Comparison of ENCODE assay signal across 9 cellular contexts in the genomic region with DNA sequence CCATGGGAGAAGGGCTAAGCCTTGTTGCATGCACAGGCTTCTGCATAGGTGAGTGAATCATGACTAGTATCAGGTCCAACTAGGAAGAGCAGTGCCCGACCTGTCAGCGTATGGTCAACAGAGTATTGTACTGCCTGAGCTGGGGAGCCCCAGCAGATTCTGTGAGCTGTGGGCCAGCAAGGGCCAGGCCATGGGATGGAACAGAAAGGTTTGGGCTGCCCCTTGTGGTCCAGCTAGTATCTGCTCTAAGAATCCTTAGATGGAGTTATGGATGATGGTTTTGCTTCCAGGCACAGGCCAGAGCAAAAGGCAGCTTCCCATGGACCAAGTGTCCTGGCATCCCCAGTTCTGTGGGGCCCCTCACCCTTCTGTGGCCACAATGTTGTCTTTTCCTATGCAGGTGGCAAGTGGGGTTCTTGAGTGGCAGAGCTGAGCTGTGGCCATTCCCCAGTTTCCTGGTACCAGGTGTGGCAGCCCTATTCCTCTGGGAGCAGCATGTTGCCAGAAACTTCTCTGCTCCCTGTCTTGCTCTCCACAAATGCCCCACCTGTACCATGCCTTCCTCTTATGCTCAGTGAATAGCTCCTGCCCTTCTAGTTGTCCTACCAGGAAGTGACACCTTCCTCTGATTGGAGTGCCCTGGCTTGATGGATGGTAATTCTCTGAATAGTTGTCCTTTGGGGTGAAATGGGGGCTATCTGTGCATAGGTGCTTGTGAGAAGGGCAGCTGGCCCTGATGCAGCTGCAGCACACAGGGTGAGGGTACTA. TPM values are rescaled to one million over a fixed set of nuclear protein-coding genes. Genes with fewer than 3 reads are reported as not detected.
A peak's percentile ranks its signal among the peaks of the same experiment; 100 is the strongest.
DNase-seq lines count a peak whose midpoint lies in the region; ATAC-seq and TF ChIP-seq lines count a peak whose summit lies in the region.
"Not testable (repeated sequence)": the region's sequence is repeated elsewhere in the genome, so short reads cannot be mapped to it uniquely, and the experiment has no call there.
"Had no signal": no experiment of that assay in that cellular context is flagged by ENCODE, and none has a peak within 500 bp of the region (broad histone marks: within the 10 kb centered on the region; RNA-seq: fewer than 3 reads in every experiment).

No MANE protein-coding gene starts in this region.

- H3K9me3 ChIP-seq in HCT116 (ENCODE audit: control insufficient read depth in 1 of 2, insufficient read depth in 1 of 2, low read depth in 1 of 2, low read length in 2 of 2); endodermal cell (ENCODE audit: control insufficient read depth, low read length); naive thymus-derived CD4-positive, alpha-beta T cell (ENCODE audit: control insufficient read depth in 2 of 3, low read length in 3 of 3); upper lobe of right lung: not testable (repeated sequence)

- CTCF ChIA-PET in HCT116 (lab: Charles Lee); naive thymus-derived CD4-positive, alpha-beta T cell (lab: Charles Lee): not testable (repeated sequence)

- not testable (repeated sequence) for H3K27me3 ChIP-seq in HCT116 (ENCODE audit: insufficient read depth, low read length); endodermal cell (ENCODE audit: control insufficient read depth, insufficient read depth, low read length, poor library complexity, severe bottlenecking); naive thymus-derived CD4-positive, alpha-beta T cell (ENCODE audit: control insufficient read depth in 2 of 2, insufficient read depth in 2 of 2, low read length in 2 of 2); upper lobe of right lung

- H3K27ac ChIP-seq in HCT116 (ENCODE audit: low read depth, low read length); endodermal cell (ENCODE audit: low read depth, low read length); naive thymus-derived CD4-positive, alpha-beta T cell (ENCODE audit: low read depth, low read length); upper lobe of right lung: not testable (repeated sequence)

- not testable (repeated sequence) for H3K4me3 Mint-ChIP-seq in endodermal cell; naive thymus-derived CD4-positive, alpha-beta T cell

- POLR2A ChIA-PET in HCT116 (lab: Charles Lee); naive thymus-derived CD4-positive, alpha-beta T cell (lab: Charles Lee): not testable (repeated sequence)

- peak; percentile 83 for ATAC-seq in HCT116
- peak; percentile 48 for ATAC-seq in SK-N-SH treated with all-trans-retinoic acid at 6 μM for 48 hours
- peak; percentile 49 for ATAC-seq in left lobe of liver
- peak; percentile 22 for ATAC-seq in naive thymus-derived CD4-positive, alpha-beta T cell
- peak; percentile 8 for ATAC-seq in upper lobe of right lung

- not testable (repeated sequence) for H3K4me2 ChIP-seq in HCT116 (ENCODE audit: low read length)

- H3K9ac ChIP-seq in HCT116 (ENCODE audit: low read length); endodermal cell (ENCODE audit: extremely low read depth, low read length, poor library complexity, severe bottlenecking): not testable (repeated sequence)

- intact Hi-C loops in HCT116 (cut with micrococcal nuclease); naive thymus-derived CD4-positive, alpha-beta T cell (cut with micrococcal nuclease); upper lobe of right lung (cut with DNase I): not testable (repeated sequence)

- not testable (repeated sequence) for H3K36me3 ChIP-seq in HCT116 (ENCODE audit: control insufficient read depth in 1 of 2, insufficient read depth in 2 of 2, low read length in 2 of 2); endodermal cell (ENCODE audit: control insufficient read depth, insufficient read depth, low read length); naive thymus-derived CD4-positive, alpha-beta T cell (ENCODE audit: control insufficient read depth in 2 of 3, insufficient read depth in 3 of 3, low read length in 3 of 3); upper lobe of right lung

- not testable (repeated sequence) for DNase-seq in HCT116 (ENCODE audit: low read depth, low spot score); left lobe of liver (ENCODE audit: low spot score); naive thymus-derived CD4-positive, alpha-beta T cell; upper lobe of right lung
- peak; percentile 6 for DNase-seq in endodermal cell

- not testable (repeated sequence) for H3K9me2 ChIP-seq in HCT116 (ENCODE audit: insufficient read depth)

- RAD21 ChIA-PET in HCT116 (lab: Charles Lee; ENCODE audit: low non-redundant PET in 1 of 2, low total read pairs in 2 of 2, uncharacterized antibody in 2 of 2, unreplicated experiment in 2 of 2): not testable (repeated sequence)

- not testable (repeated sequence) for TF ChIP-seq RAD21 in HCT116 (IDR thresholded peaks at IDR 0.05; ENCODE audit: low read depth)

- H3K36me3 Mint-ChIP-seq in endodermal cell (ENCODE audit: low read depth); naive thymus-derived CD4-positive, alpha-beta T cell: not testable (repeated sequence)

- not testable (repeated sequence) for BruUV-seq in HCT116 (replicated peaks; lab: Mats Ljungman, UMichigan)

- not testable (repeated sequence) for H3K9me3 Mint-ChIP-seq in endodermal cell; naive thymus-derived CD4-positive, alpha-beta T cell

- H3K27me3 Mint-ChIP-seq in endodermal cell (ENCODE audit: insufficient read depth); naive thymus-derived CD4-positive, alpha-beta T cell: not testable (repeated sequence)

- not testable (repeated sequence) for H3K4me1 Mint-ChIP-seq in endodermal cell; naive thymus-derived CD4-positive, alpha-beta T cell

- not testable (repeated sequence) for H2AFZ ChIP-seq in HCT116 (ENCODE audit: low read depth, low read length, poor library complexity, severe bottlenecking)

- 67% methylated on average over 1 of the region's 2 CpGs; no CpG with 5 or more reads in 1 of the 2 experiments for WGBS in endodermal cell (ENCODE audit: insufficient coverage in 1 of 2, insufficient read length in 1 of 2), 2 experiments

- H3K27ac Mint-ChIP-seq in endodermal cell; naive thymus-derived CD4-positive, alpha-beta T cell: not testable (repeated sequence)

- not testable (repeated sequence) for H3K4me1 ChIP-seq in HCT116 (ENCODE audit: control insufficient read depth in 1 of 2, insufficient read depth in 2 of 2, low read length in 2 of 2); endodermal cell (ENCODE audit: control insufficient read depth, insufficient read depth, low read length); naive thymus-derived CD4-positive, alpha-beta T cell (ENCODE audit: control insufficient read depth in 2 of 2, insufficient read depth in 2 of 2, low read length in 2 of 2); upper lobe of right lung

- not testable (repeated sequence) for TF ChIP-seq CTCF in HCT116 (IDR thresholded peaks at IDR 0.05 in 2 of 3, conservative IDR thresholded peaks at IDR 0.05 in 1 of 3; ENCODE audit: borderline replicate concordance in 1 of 3, insufficient read depth in 1 of 3, low read depth in 2 of 3, low read length in 2 of 3); endodermal cell (conservative IDR thresholded peaks at IDR 0.05); upper lobe of right lung (IDR thresholded peaks at IDR 0.05)

- H4K20me1 ChIP-seq in HCT116 (ENCODE audit: insufficient read depth): not testable (repeated sequence)

- H3K4me3 ChIP-seq in HCT116 (replicated peaks in 1 of 2; ENCODE audit: low read depth in 1 of 2, low read length in 2 of 2); endodermal cell (ENCODE audit: low read length); naive thymus-derived CD4-positive, alpha-beta T cell (ENCODE audit: low read length); upper lobe of right lung: not testable (repeated sequence)

- TF ChIP-seq POLR2A in HCT116 (IDR thresholded peaks at IDR 0.05; ENCODE audit: borderline replicate concordance, extremely low read depth, insufficient read depth, insufficient read length): not testable (repeated sequence)

- H3K79me2 ChIP-seq in HCT116 (ENCODE audit: insufficient read depth, low read length): not testable (repeated sequence)

RNA-seq across cellular contexts. Expression of a gene that starts 25.8 kb away (rescaled TPM):
- total RNA-seq in HCT116 (2021; ENCODE audit: unreplicated experiment) (not detected), endodermal cell (under 1 TPM in 1 of 2 donors, not detected in 1; 0.24 TPM), left lobe of liver (not detected), upper lobe of right lung (1.4 TPM)
- polyA plus RNA-seq in HCT116 (2012): not detected in 2 replicates
- polyA plus RNA-seq in endodermal cell (2013, experiment 1 of 2): not detected
- not detected for polyA plus RNA-seq in endodermal cell (2013, experiment 2 of 2)
- not detected for total RNA-seq in naive thymus-derived CD4-positive, alpha-beta T cell
- polyA plus RNA-seq in naive thymus-derived CD4-positive, alpha-beta T cell: not detected
- total RNA-seq: CD4-positive, alpha-beta T cell; GM23248; HT1080 had no signal
- polyA plus RNA-seq: GM23248 had no signal

Comparison
In these comparisons a context has a peak if more than half of its experiments do, and no peak if none do; other contexts are left out.
1. ATAC-seq: peak in every context shown above with its lines; median percentile 83 in HCT116; 49 in left lobe of liver; 48 in SK-N-SH treated with all-trans-retinoic acid at 6 μM for 48 hours; 22 in naive thymus-derived CD4-positive, alpha-beta T cell; 8 in upper lobe of right lung.